ENCODE assay signal across 20 cellular contexts in the genomic region with DNA sequence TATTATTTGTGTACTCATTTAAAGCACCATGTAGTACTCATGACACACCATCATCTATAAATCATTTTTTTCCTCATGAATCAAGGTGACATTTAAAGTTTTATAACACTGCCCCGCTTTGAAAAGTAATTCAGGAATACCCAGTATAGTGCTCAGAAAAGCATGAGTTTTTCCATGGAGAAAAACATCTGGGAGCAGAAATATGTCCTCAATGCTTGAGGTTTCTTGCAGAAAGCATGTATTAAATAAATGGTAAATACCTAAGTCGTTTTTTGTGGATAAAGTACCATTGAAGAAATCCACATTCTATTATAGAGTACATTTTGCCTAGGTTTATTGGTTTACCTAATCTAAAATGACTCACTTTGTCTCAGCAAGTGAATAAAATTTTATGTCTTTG.
"Had no signal": no experiment of that assay in that cellular context is flagged by ENCODE, and none has a peak within 500 bp of the region (broad histone marks: within the 10 kb centered on the region; RNA-seq: fewer than 3 reads in every experiment).

No MANE protein-coding gene starts in this region.

- DNase-seq: cortex of kidney; dorsolateral prefrontal cortex; effector CD8-positive, alpha-beta T cell; gastrocnemius medialis; heart right ventricle; hypothalamus; kidney glomerular epithelial cell; mesendoderm; naive B cell; occipital lobe; psoas muscle; sigmoid colon; small intestine; stimulated activated CD4-positive, alpha-beta T cell treated with anti-CD3 and anti-CD28 coated beads, Interleukin-12 subunit alpha, Interleukin-12 subunit beta, amount 100 ng/mL, for 4 hours; stimulated activated naive CD4-positive, alpha-beta T cell; stomach; trophoblast cell had no signal

- H3K27ac Mint-ChIP-seq: naive B cell, nephron had no signal

- ATAC-seq: esophagus mucosa, gastrocnemius medialis, heart right ventricle, psoas muscle had no signal

- H3K27me3 Mint-ChIP-seq: naive B cell had no signal

- H3K27ac ChIP-seq: gastrocnemius medialis, heart right ventricle, parathyroid adenoma, psoas muscle, sigmoid colon, stomach had no signal

- H3K4me1 Mint-ChIP-seq: nephron had no signal

- H3K4me1 ChIP-seq: gastrocnemius medialis, heart right ventricle, parathyroid adenoma, psoas muscle, sigmoid colon, stomach had no signal

- H3K4me3 ChIP-seq: dorsolateral prefrontal cortex, gastrocnemius medialis, heart right ventricle, psoas muscle, sigmoid colon, stomach had no signal

- H3K9me3 ChIP-seq: gastrocnemius medialis, heart right ventricle, psoas muscle, sigmoid colon, stomach had no signal

- H3K4me3 Mint-ChIP-seq: naive B cell, nephron had no signal
